Comparison of ENCODE assay signal across 1 cellular context in genomic region chr11:134050541-134051383, GRCh38.
TF ChIP-seq lines count a peak whose summit lies in the region.

No MANE protein-coding gene starts in this region.

TF ChIP-seq in H1, 55 proteins besides CTCF, POLR2A, EP300 and RAD21 (continued from another document):
- TF ChIP-seq HDAC2 (IDR thresholded peaks at IDR 0.05; ENCODE audit: borderline replicate concordance in 1 of 2, low read depth in 2 of 2, low read length in 2 of 2) (peak; percentile 31 to 87; a peak in 2 of 4 replicates), GTF2F1 (IDR thresholded peaks at IDR 0.05; ENCODE audit: borderline replicate concordance, low read depth, low read length) (0 out of 2 replicates have a peak, but pooled peaks have one; percentile 51), YY1 (IDR thresholded peaks at IDR 0.05; ENCODE audit: low read depth, low read length) (0 out of 2 replicates have a peak, but pooled peaks have one; percentile 31), CREB1 (IDR thresholded peaks at IDR 0.05) (no peak; the same call in 1 of the 2 replicates), NRF1 (IDR thresholded peaks at IDR 0.05; ENCODE audit: low read depth, low read length) (0 out of 2 replicates have a peak, but pooled peaks have one; percentile 7), GABPA (IDR thresholded peaks at IDR 0.05; ENCODE audit: borderline replicate concordance, insufficient read depth, low read length) (0 out of 2 replicates have a peak, but pooled peaks have one; percentile 26), RXRA (IDR thresholded peaks at IDR 0.05; ENCODE audit: insufficient read depth, low read depth, low read length) (0 out of 2 replicates have a peak, but pooled peaks have one; percentile 46), EGR1 (IDR thresholded peaks at IDR 0.05; ENCODE audit: borderline replicate concordance, low read depth, low read length) (peak; percentile 41; the same call in 1 of the 2 replicates)
